ENCODE assay signal across 8 cellular contexts in the genomic region with DNA sequence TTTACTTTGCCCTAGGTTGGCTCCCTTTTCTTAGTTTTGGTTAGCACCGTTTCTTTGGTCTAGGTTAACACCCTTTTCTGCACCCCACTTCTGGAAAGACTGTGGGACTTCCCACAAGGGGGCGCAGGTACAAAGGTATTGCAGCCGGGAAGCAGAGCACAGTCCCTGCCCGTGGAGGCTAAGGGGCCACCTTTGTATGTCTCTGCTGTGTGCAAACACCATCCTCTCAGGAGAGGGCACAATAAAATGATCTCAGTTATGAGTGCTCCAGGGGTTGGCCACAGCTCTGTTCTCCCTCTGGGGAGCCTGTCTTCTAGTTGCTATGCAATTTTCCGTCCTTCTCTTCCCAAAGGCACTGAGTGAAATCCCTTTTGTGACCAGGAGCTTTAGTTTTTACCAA. TPM values are rescaled to one million over a fixed set of nuclear protein-coding genes. Genes with fewer than 3 reads are reported as not detected.
DNase-seq lines count a peak whose midpoint lies in the region; ATAC-seq, FAIRE-seq and TF ChIP-seq lines count a peak whose summit lies in the region.

No MANE protein-coding gene starts in this region.

- peaks cover 0 to 6% (median 0%) of the 10 kb centered on the region in 8 donors for H3K9me3 Mint-ChIP-seq in CD4-positive, alpha-beta memory T cell

- H2AK5ac ChIP-seq in mesenchymal stem cell (ENCODE audit: low read length, severe bottlenecking): no peak overlapping the region

- H4K91ac ChIP-seq in mesenchymal stem cell (ENCODE audit: low read length): no peak overlapping the region

- no peaks in the 10 kb centered on the region for H3K9me3 ChIP-seq in CD4-positive, alpha-beta memory T cell (ENCODE audit: control insufficient read depth in 1 of 2, low read length in 2 of 2)
- H3K9me3 ChIP-seq in adrenal gland (replicated peaks in 1 of 3) (no peaks in the 10 kb centered on the region), HepG2 (ENCODE audit: low read length) (no peaks in the 10 kb centered on the region), testis (no peaks in the 10 kb centered on the region), mesenchymal stem cell (ENCODE audit: control insufficient read depth, low read length) (peaks cover 6% of the 10 kb centered on the region)

- no peak overlapping the region for H2BK120ac ChIP-seq in mesenchymal stem cell (ENCODE audit: low read depth, low read length)

- POLR2A ChIA-PET in CD4-positive, alpha-beta memory T cell (lab: Charles Lee; ENCODE audit: partially characterized antibody): no interaction called here
- POLR2A ChIA-PET in HepG2 (lab: Yijun Ruan, JAX): interaction anchor here (1.4 kb wide), 1 partner anchor 113 kb away, joined by 8 read pairs; no protein-coding TSS in a partner anchor

- H2AFZ ChIP-seq in HepG2 (ENCODE audit: low read length) (no peak overlapping the region), mesenchymal stem cell (ENCODE audit: low read depth, low read length) (no peak overlapping the region)

- H3K4me3 ChIP-seq in CD4-positive, alpha-beta memory T cell (ENCODE audit: low read length in 2 of 2): no peak overlapping the region
- H3K4me3 ChIP-seq in adrenal gland (no peak overlapping the region), HepG2 (replicated peaks in 1 of 3; ENCODE audit: insufficient read depth in 1 of 3, low read depth in 2 of 3, low read length in 3 of 3) (no peak overlapping the region), testis (no peak overlapping the region), mesenchymal stem cell (ENCODE audit: insufficient read depth in 1 of 2, low read depth in 1 of 2, low read length in 2 of 2) (no peak overlapping the region)

- TF ChIP-seq CTCF in adrenal gland (IDR thresholded peaks at IDR 0.05) (peak; percentile 7 to 51 (median 41)), HepG2 (CRISPR knock-in tag; IDR thresholded peaks at IDR 0.05) (peak; percentile 96), testis (IDR thresholded peaks at IDR 0.05) (no peak)

- no peak overlapping the region for H3K4me3 Mint-ChIP-seq in CD4-positive, alpha-beta memory T cell

- H3K27ac Mint-ChIP-seq in CD4-positive, alpha-beta memory T cell: no peak overlapping the region

- no peaks in the 10 kb centered on the region for H4K20me1 ChIP-seq in HepG2 (ENCODE audit: insufficient read depth, low read length)

- H3K4me2 ChIP-seq in HepG2 (ENCODE audit: low read depth, low read length) (no peak overlapping the region), mesenchymal stem cell (ENCODE audit: low read length, poor library complexity, severe bottlenecking) (no peak overlapping the region)

- no peaks in the 10 kb centered on the region for H3K36me3 Mint-ChIP-seq in CD4-positive, alpha-beta memory T cell

- no peaks in the 10 kb centered on the region for H3K27me3 ChIP-seq in CD4-positive, alpha-beta memory T cell (ENCODE audit: insufficient read depth, low read length)
- H3K27me3 ChIP-seq in adrenal gland (peaks cover 6% of the 10 kb centered on the region), HepG2 (ENCODE audit: control insufficient read depth in 1 of 2, insufficient read depth in 2 of 2, low read length in 2 of 2) (peaks cover 0 to 4% of the 10 kb centered on the region in 2 experiments; a peak in 1 of 5 replicates), testis (no peaks in the 10 kb centered on the region), mesenchymal stem cell (ENCODE audit: control insufficient read depth in 1 of 2, insufficient read depth in 1 of 2, low read length in 2 of 2) (peaks cover 0 to 25% of the 10 kb centered on the region in 2 experiments)

- H3K14ac ChIP-seq in mesenchymal stem cell (ENCODE audit: low read length in 2 of 2): no peak overlapping the region

- H3K79me2 ChIP-seq in HepG2 (ENCODE audit: insufficient read depth, low read length): no peaks in the 10 kb centered on the region

- intact Hi-C loops in CD4-positive, alpha-beta memory T cell (cut with micrococcal nuclease): loop anchor here (2.0 kb wide), 1 partner anchor 114 kb away; no protein-coding TSS in a partner anchor
- intact Hi-C loops in adrenal gland (cut with DNase I): loop anchor here (5.0 to 10.0 kb wide), 2 partner anchors 113 to 116 kb away; no protein-coding TSS in a partner anchor
- intact Hi-C loops in HepG2 (cut with micrococcal nuclease; ENCODE audit: unreplicated experiment): loop anchor here (1.0 to 5.0 kb wide), 3 partner anchors 69 to 113 kb away; no protein-coding TSS in a partner anchor
- intact Hi-C loops in testis (cut with DNase I; ENCODE audit: low total_unique reads): no loop called here

- H4K8ac ChIP-seq in mesenchymal stem cell (ENCODE audit: low read length): no peak overlapping the region

- no peaks in the 10 kb centered on the region for H3K79me1 ChIP-seq in mesenchymal stem cell (replicated peaks; ENCODE audit: low read length, poor library complexity, severe bottlenecking)

- FAIRE-seq in HepG2 (lab: Jason Lieb, UNC): peak; percentile 87

- no TSS peak for BruUV-seq in HepG2 (replicated peaks; lab: Mats Ljungman, UMichigan)

- no peak overlapping the region for H2BK5ac ChIP-seq in mesenchymal stem cell (ENCODE audit: low read depth, low read length, poor library complexity, severe bottlenecking)

- CTCF ChIA-PET in CD4-positive, alpha-beta memory T cell (lab: Charles Lee; ENCODE audit: partially characterized antibody): interaction anchor here (1.0 to 2.5 kb wide), 2 partner anchors 14 to 114 kb away, joined by 3 to 11 read pairs; no protein-coding TSS in a partner anchor
- CTCF ChIA-PET in HepG2 (lab: Yijun Ruan, JAX; ENCODE audit: low intra/inter-chr PET ratio, low total read pairs): interaction anchor here (1.1 to 4.6 kb wide), 4 partner anchors 69 to 113 kb away, joined by 3 to 77 read pairs (median 6); no protein-coding TSS in a partner anchor

- H2BK12ac ChIP-seq in mesenchymal stem cell (ENCODE audit: low read length in 2 of 2): no peak overlapping the region

- H3K36me3 ChIP-seq in CD4-positive, alpha-beta memory T cell (ENCODE audit: insufficient read depth, low read length): no peaks in the 10 kb centered on the region
- H3K36me3 ChIP-seq in adrenal gland (replicated peaks in 1 of 2) (no peaks in the 10 kb centered on the region), HepG2 (replicated peaks in 1 of 2; ENCODE audit: control insufficient read depth in 1 of 2, insufficient read depth in 2 of 2, low read length in 2 of 2) (no peaks in the 10 kb centered on the region), testis (ENCODE audit: low read depth, missing control alignments) (no peaks in the 10 kb centered on the region), mesenchymal stem cell (ENCODE audit: control insufficient read depth in 1 of 2, insufficient read depth in 2 of 2, low read depth in 1 of 2, low read length in 2 of 2) (no peaks in the 10 kb centered on the region)

- no peak for TF ChIP-seq POLR2A in adrenal gland (IDR thresholded peaks at IDR 0.05)
- no peak for TF ChIP-seq POLR2A in HepG2 (IDR thresholded peaks at IDR 0.05; ENCODE audit: insufficient read depth in 1 of 2, low read depth in 2 of 2, low read length in 2 of 2)
- no peak for TF ChIP-seq POLR2A in testis (IDR thresholded peaks at IDR 0.05)

- in situ Hi-C loops in HepG2 (cut with HindIII; ENCODE audit: extremely low pct_ligation_motif_present, low pct_unique_long_range_greater_than_20kb): loop anchor here (5.0 kb wide), 1 partner anchor 113 kb away; no protein-coding TSS in a partner anchor

- peaks cover 0 to 14% (median 9%) of the 10 kb centered on the region in 4 donors for H3K4me1 Mint-ChIP-seq in CD4-positive, alpha-beta memory T cell

- H3K4me1 ChIP-seq in CD4-positive, alpha-beta memory T cell (ENCODE audit: insufficient read depth, low read length): no peaks in the 10 kb centered on the region
- H3K4me1 ChIP-seq in adrenal gland (replicated peaks in 1 of 2) (no peaks in the 10 kb centered on the region), HepG2 (ENCODE audit: insufficient read depth, low read length) (no peaks in the 10 kb centered on the region), testis (no peaks in the 10 kb centered on the region), mesenchymal stem cell (ENCODE audit: control insufficient read depth, insufficient read depth, low read depth, low read length) (peaks cover 2% of the 10 kb centered on the region)

- TF ChIP-seq EP300 in HepG2 (IDR thresholded peaks at IDR 0.05; ENCODE audit: low read depth in 2 of 2, low read length in 2 of 2): no peak
- TF ChIP-seq EP300 in HepG2 (CRISPR knock-in tag; IDR thresholded peaks at IDR 0.05; ENCODE audit: borderline replicate concordance): no peak

- no peak overlapping the region for H3K4ac ChIP-seq in mesenchymal stem cell (ENCODE audit: low read depth in 1 of 2, low read length in 2 of 2)

- H3K9ac ChIP-seq in HepG2 (ENCODE audit: insufficient read depth, low read depth, low read length) (no peak overlapping the region), mesenchymal stem cell (ENCODE audit: low read length) (no peak overlapping the region)

- ATAC-seq in HepG2 (peak; percentile 99), HG03354 (IDR thresholded peaks at IDR 0.05; ENCODE audit: poor library complexity, severe bottlenecking, unreplicated experiment) (no peak)

- H3K18ac ChIP-seq in mesenchymal stem cell (ENCODE audit: low read depth in 1 of 2, low read length in 2 of 2): no peak overlapping the region

- no peak overlapping the region for H2BK15ac ChIP-seq in mesenchymal stem cell (ENCODE audit: low read depth, poor library complexity, severe bottlenecking)

- 15 to 24% (median 17%) methylated on average over 5 of the region's 5 CpGs for WGBS in adrenal gland, 4 donors
- WGBS in HepG2 (ENCODE audit: low lambda C conversion rate): 15% methylated on average over 5 of the region's 5 CpGs
- 23 to 34% methylated on average over 5 of the region's 5 CpGs for WGBS in testis, 2 donors
- 36% methylated on average over 5 of the region's 5 CpGs for WGBS in mesenchymal stem cell

- peak; percentile 88 for TF ChIP-seq RAD21 in HepG2 (CRISPR knock-in tag; IDR thresholded peaks at IDR 0.05)

- no peak overlapping the region for H3K23ac ChIP-seq in mesenchymal stem cell (ENCODE audit: low read length in 2 of 2)

- H3K27ac ChIP-seq in CD4-positive, alpha-beta memory T cell (ENCODE audit: low read depth, low read length): no peak overlapping the region
- H3K27ac ChIP-seq in adrenal gland (no peak overlapping the region), HepG2 (ENCODE audit: extremely low read length, insufficient read depth, low read length) (no peak overlapping the region), testis (no peak overlapping the region), mesenchymal stem cell (ENCODE audit: low read length, poor library complexity, severe bottlenecking) (no peak overlapping the region)

- peaks cover 6 to 10% of the 10 kb centered on the region in 2 donors for H3K27me3 Mint-ChIP-seq in CD4-positive, alpha-beta memory T cell

- DNase-seq in CD4-positive, alpha-beta memory T cell: peak in 4 of 5 donors; percentile 26 to 45 (median 28)
- DNase-seq in HT-29 (ENCODE audit: low spot score): peak; percentile 91
- DNase-seq in RPMI7951 (ENCODE audit: low read depth): peak; percentile 40
- peak; percentile 26 to 66 (median 47) for DNase-seq in adrenal gland
- peak; percentile 74 for DNase-seq in HepG2 (ENCODE audit: low spot score)
- DNase-seq in testis: peak; percentile 25
- no peak for DNase-seq in mesenchymal stem cell

RNA-seq across cellular contexts. Expression of gene TMC5, which starts 28.4 kb away (rescaled TPM):
- total RNA-seq in CD4-positive, alpha-beta memory T cell: not detected
- polyA plus RNA-seq in CD4-positive, alpha-beta memory T cell: under 1 TPM in 1 of 2 donors, not detected in 1; 0.57 TPM
- total RNA-seq in HT-29 (2014; rRNA removed; shearing (Covaris generic)): 24.2 and 24.9 TPM in 2 replicates
- total RNA-seq in RPMI7951 (2014; rRNA removed; shearing (Covaris generic)): not detected in 2 replicates
- total RNA-seq in adrenal gland: under 1 TPM in 2 of 8 donors, not detected in 6; 0.27 to 0.39 TPM
- under 1 TPM in 1 of 3 donors, not detected in 2; 0.20 TPM for polyA plus RNA-seq in adrenal gland
- 0.09 and 0.34 TPM in 2 replicates for total RNA-seq in HepG2 (2016; rRNA removed; fragmentation: Illumina TruSeq; extraction: Trizol)
- total RNA-seq in HepG2 (2016; cell fraction: cytosol; rRNA removed; fragmentation: Illumina TruSeq; extraction: Trizol; ENCODE audit: low read depth): 0.30 TPM in 1 of 2 replicates, not detected in the other
- total RNA-seq in HepG2 (2016; cell fraction: insoluble cytoplasmic fraction; rRNA removed; fragmentation: Illumina TruSeq; extraction: Trizol): not detected in 2 replicates
- 0.09 and 0.10 TPM in 2 replicates for total RNA-seq in HepG2 (2016; cell fraction: membrane; rRNA removed; fragmentation: Illumina TruSeq; extraction: Trizol)
- total RNA-seq in HepG2 (2016; cell fraction: nucleus; rRNA removed; fragmentation: Illumina TruSeq; extraction: Trizol): not detected in 2 replicates
- polyA plus RNA-seq in HepG2 (2011; rRNA removed): 0.41 and 0.63 TPM in 2 replicates
- polyA plus RNA-seq in HepG2 (2011; cell fraction: cytosol; rRNA removed): 0.35 and 0.49 TPM in 2 replicates
- polyA plus RNA-seq in HepG2 (2011; cell fraction: nucleus; rRNA removed): 0.21 TPM in 1 of 2 replicates, not detected in the other
- 0.25 and 0.96 TPM in 2 replicates for polyA plus RNA-seq in HepG2 (2012)
- polyA plus RNA-seq in HepG2 (2016; cell fraction: cytosol; fragmentation: Illumina TruSeq; extraction: Trizol; ENCODE audit: low read depth): 0.17 and 0.26 TPM in 2 replicates
- not detected in 2 replicates for polyA plus RNA-seq in HepG2 (2016; cell fraction: insoluble cytoplasmic fraction; fragmentation: Illumina TruSeq; extraction: Trizol; ENCODE audit: low read depth)
- polyA plus RNA-seq in HepG2 (2016; cell fraction: membrane; fragmentation: Illumina TruSeq; extraction: Trizol; ENCODE audit: low read depth): 0.24 and 0.28 TPM in 2 replicates
- not detected in 2 replicates for polyA plus RNA-seq in HepG2 (2016; cell fraction: nucleus; fragmentation: Illumina TruSeq; extraction: Trizol; ENCODE audit: insufficient read depth, low read depth)
- polyA minus RNA-seq in HepG2 (2011; rRNA and poly(A)+ RNA removed; ENCODE audit: low replicate concordance): 0.32 and 20.8 TPM in 2 replicates
- 0.20 TPM in 1 of 2 replicates, not detected in the other for polyA minus RNA-seq in HepG2 (2011; cell fraction: cytosol; rRNA and poly(A)+ RNA removed)
- 0.99 TPM in 1 of 2 replicates, not detected in the other for polyA minus RNA-seq in HepG2 (2011; cell fraction: nucleus; rRNA and poly(A)+ RNA removed)
- 1 to 10 TPM; 4.5 to 7.1 TPM for total RNA-seq in testis
- polyA plus RNA-seq in testis (ENCODE audit: insufficient read depth, low read depth, low replicate concordance): 27.7 TPM
- 0.06 TPM for polyA plus RNA-seq in mesenchymal stem cell (2013, experiment 1 of 2)
- polyA plus RNA-seq in mesenchymal stem cell (2013, experiment 2 of 2): 0.01 TPM

Comparison
In these comparisons a context has a peak if more than half of its experiments do, and no peak if none do; other contexts are left out.
1. CTCF ChIP-seq: peak in adrenal gland (6 of 6) and HepG2 (single experiment); none in testis (0 of 3).